In the genomic region with DNA sequence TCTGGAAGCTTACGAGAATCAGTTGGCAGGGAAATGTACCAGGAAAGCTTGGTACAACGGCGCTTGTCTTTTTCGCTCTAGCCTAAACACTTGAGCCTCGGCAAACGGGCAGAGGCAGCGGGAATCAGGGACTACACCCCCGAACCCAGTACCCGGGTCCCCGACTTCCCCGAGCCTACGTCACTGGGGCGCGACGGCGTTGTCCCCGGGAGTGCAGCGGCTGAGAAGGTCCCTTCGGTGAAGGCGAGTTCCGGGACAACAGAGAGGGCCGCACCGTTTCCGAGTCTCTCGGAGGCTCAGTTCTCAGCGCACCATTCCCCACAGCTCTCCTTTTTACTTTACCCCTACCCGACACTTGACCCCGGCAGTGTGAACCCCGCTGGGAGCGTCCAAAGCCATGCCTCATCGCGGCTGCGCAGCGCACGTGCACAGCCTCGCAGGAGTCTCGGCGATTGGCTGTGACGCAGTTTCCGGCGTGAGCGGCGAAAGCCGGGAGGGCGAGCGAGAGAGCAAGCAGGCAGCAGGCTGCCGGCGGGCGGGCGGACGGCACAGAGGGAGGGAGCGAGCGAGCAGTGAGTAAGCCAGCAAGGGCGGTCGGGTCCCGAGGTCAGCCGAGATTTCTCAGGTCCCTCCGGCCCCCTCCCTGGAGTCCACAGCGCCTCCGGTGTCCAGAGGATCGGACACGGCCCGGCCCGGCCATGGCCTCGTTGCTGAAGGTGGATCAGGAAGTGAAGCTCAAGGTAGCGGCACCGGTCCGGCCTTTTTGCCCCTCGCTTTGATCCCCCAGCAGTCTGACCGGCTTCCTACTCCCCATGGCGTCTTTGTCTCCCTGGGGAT, we compare ENCODE assay signal across 7 cellular contexts. TPM values are rescaled to one million over a fixed set of nuclear protein-coding genes. Genes with fewer than 3 reads are reported as not detected.
A peak's percentile ranks its signal among the peaks of the same experiment; 100 is the strongest.
DNase-seq lines count a peak whose midpoint lies in the region; ATAC-seq and TF ChIP-seq lines count a peak whose summit lies in the region.

A gene with protein sequence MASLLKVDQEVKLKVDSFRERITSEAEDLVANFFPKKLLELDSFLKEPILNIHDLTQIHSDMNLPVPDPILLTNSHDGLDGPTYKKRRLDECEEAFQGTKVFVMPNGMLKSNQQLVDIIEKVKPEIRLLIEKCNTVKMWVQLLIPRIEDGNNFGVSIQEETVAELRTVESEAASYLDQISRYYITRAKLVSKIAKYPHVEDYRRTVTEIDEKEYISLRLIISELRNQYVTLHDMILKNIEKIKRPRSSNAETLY (plus strand): TSS at position 464 of the 837 bp plus-strand sequence. CDS start 235 bp downstream, at position 699.

- H3K4me3 ChIP-seq in astrocyte of the cerebellum (ENCODE audit: low read depth, low read length) (peak within 1 kb of the TSS; percentile 99), hepatocyte (peak within 1 kb of the TSS; percentile 47), retinal pigment epithelial cell (ENCODE audit: low read length) (peak within 1 kb of the TSS; percentile 99)

- peaks cover 37% of the 10 kb centered on the region for H3K79me2 ChIP-seq in hepatocyte

- TF ChIP-seq CTCF in astrocyte of the cerebellum (IDR thresholded peaks at IDR 0.05; ENCODE audit: low read depth, low read length, missing control alignments) (no peak), hepatocyte (IDR thresholded peaks at IDR 0.05; ENCODE audit: poor library complexity) (no peak), retinal pigment epithelial cell (conservative IDR thresholded peaks at IDR 0.05; ENCODE audit: low read depth, low read length) (no peak)

- H3K9me3 ChIP-seq in hepatocyte (ENCODE audit: low read depth) = no peaks in the 10 kb centered on the region

- peak; percentile 88 for ATAC-seq in GM18502 (IDR thresholded peaks at IDR 0.05; ENCODE audit: poor library complexity, unreplicated experiment)
- peak; percentile 66 for ATAC-seq in HG02938 (IDR thresholded peaks at IDR 0.05; ENCODE audit: unreplicated experiment)

- in situ Hi-C loops in astrocyte of the cerebellum (cut with HindIII; ENCODE audit: low sequenced_read_pairs) = no loop called here

- no peaks in the 10 kb centered on the region for H4K20me1 ChIP-seq in hepatocyte (ENCODE audit: insufficient read depth, poor library complexity, severe bottlenecking)

- DNase-seq in NCI-H2029 (lab: John Stamatoyannopoulos, UW) (peak; percentile 70), T-helper 9 cell (peak; percentile 84), astrocyte of the cerebellum (ENCODE audit: low read depth) (peak; percentile 58), hepatocyte (ENCODE audit: low spot score) (peak; percentile 93), retinal pigment epithelial cell (ENCODE audit: low read depth) (peak; percentile 48)

- H3K9me2 ChIP-seq in hepatocyte (replicated peaks; ENCODE audit: insufficient read depth) = no peaks in the 10 kb centered on the region

- WGBS in hepatocyte (ENCODE audit: low lambda C conversion rate, missing lambda C conversion rate) = under 1% methylated on average over 62 of the region's 71 CpGs

- H3K36me3 ChIP-seq in hepatocyte (replicated peaks; ENCODE audit: insufficient read depth, low read depth) = no peaks in the 10 kb centered on the region

- peak within 1 kb of the TSS; percentile 92 for H2AFZ ChIP-seq in hepatocyte

- H3K27ac ChIP-seq in hepatocyte = peak within 1 kb of the TSS; percentile 89

- no peaks in the 10 kb centered on the region for H3K27me3 ChIP-seq in hepatocyte

- peaks cover 6% of the 10 kb centered on the region for H3K4me1 ChIP-seq in hepatocyte (ENCODE audit: insufficient read depth)

- peak within 1 kb of the TSS; percentile 88 for H3K4me2 ChIP-seq in hepatocyte

RNA-seq across cellular contexts. Expression of the gene that starts here (rescaled TPM):
- 86.4 and 89.0 TPM in 2 replicates for total RNA-seq in hepatocyte
- 99.4 and 99.5 TPM in 2 replicates for polyA plus RNA-seq in hepatocyte

Comparison
In these comparisons a context has a peak if more than half of its experiments do, and no peak if none do; other contexts are left out.
1. Peak in every context shown above with its lines: DNase-seq, ATAC-seq, H3K4me3 ChIP-seq and H3K27ac ChIP-seq.
2. H3K4me3 ChIP-seq: peak in every context shown above with its lines; median percentile 99 in astrocyte of the cerebellum; 99 in retinal pigment epithelial cell; 47 in hepatocyte.